ENCODE assay signal across 1 cellular context in the genomic region with DNA sequence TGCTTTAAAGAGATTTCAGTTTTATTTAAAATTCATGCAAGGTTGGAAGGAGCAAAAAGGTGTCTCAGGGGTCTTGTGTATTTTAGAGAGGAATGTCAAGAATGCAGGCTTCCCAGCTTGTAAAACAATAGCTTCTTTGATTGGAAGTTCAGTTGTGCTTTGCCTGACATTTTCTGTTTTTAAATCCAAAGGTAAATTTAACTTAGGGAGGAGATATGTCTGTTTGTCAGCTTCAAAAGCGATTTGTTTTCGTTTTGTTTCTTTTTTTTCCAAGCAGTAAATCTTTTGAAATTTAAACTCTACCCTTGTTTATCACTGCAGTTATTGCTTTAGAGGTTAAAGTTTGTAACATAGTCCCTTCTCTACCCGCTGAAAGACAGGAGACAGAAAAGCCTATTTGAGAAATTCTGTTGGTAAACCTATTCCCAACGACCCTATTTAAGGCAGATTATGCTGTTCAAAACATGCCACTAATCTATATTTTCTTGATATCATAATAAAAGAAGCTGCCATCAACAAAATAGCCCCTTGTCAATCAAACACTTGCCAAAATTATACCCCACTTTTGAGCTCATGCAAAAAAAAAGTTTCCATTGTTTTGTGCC.
TF ChIP-seq lines count a peak whose summit lies in the region.

No MANE protein-coding gene starts in this region.

TF ChIP-seq in HepG2, 621 proteins besides CTCF, POLR2A, EP300 and RAD21 (continued from another document and continues in another):
- peak; percentile 100 for TF ChIP-seq AHDC1 (CRISPR knock-in tag; IDR thresholded peaks at IDR 0.05; ENCODE audit: borderline replicate concordance)
- no peak for TF ChIP-seq SRSF9 (IDR thresholded peaks at IDR 0.05; ENCODE audit: borderline replicate concordance, insufficient read depth, low read depth, low read length, poor library complexity, severe bottlenecking)
- peak; percentile 90 for TF ChIP-seq GFI1 (CRISPR knock-in tag; IDR thresholded peaks at IDR 0.05; ENCODE audit: borderline replicate concordance)
- TF ChIP-seq ZNF343 (CRISPR knock-in tag; IDR thresholded peaks at IDR 0.05): no peak
- TF ChIP-seq AKAP8 (CRISPR knock-in tag; IDR thresholded peaks at IDR 0.05): no peak; the same call in 1 of the 2 replicates
- peak; percentile 43; the same call in 1 of the 2 replicates for TF ChIP-seq ZNF512B (CRISPR knock-in tag; IDR thresholded peaks at IDR 0.05; ENCODE audit: borderline replicate concordance)
- TF ChIP-seq MBD4 (IDR thresholded peaks at IDR 0.05; ENCODE audit: borderline replicate concordance, low read length): peak; percentile 99
- TF ChIP-seq PRMT3 (CRISPR knock-in tag; IDR thresholded peaks at IDR 0.05; ENCODE audit: borderline replicate concordance, low read depth): no peak
- TF ChIP-seq, protein P1, sequence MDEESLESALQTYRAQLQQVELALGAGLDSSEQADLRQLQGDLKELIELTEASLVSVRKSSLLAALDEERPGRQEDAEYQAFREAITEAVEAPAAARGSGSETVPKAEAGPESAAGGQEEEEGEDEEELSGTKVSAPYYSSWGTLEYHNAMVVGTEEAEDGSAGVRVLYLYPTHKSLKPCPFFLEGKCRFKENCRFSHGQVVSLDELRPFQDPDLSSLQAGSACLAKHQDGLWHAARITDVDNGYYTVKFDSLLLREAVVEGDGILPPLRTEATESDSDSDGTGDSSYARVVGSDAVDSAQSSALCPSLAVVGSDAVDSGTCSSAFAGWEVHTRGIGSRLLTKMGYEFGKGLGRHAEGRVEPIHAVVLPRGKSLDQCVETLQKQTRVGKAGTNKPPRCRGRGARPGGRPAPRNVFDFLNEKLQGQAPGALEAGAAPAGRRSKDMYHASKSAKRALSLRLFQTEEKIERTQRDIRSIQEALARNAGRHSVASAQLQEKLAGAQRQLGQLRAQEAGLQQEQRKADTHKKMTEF (CRISPR knock-in tag; IDR thresholded peaks at IDR 0.05): peak; percentile 98
- TF ChIP-seq ZNF572 (CRISPR knock-in tag; IDR thresholded peaks at IDR 0.05): no peak
- TF ChIP-seq, protein P2, sequence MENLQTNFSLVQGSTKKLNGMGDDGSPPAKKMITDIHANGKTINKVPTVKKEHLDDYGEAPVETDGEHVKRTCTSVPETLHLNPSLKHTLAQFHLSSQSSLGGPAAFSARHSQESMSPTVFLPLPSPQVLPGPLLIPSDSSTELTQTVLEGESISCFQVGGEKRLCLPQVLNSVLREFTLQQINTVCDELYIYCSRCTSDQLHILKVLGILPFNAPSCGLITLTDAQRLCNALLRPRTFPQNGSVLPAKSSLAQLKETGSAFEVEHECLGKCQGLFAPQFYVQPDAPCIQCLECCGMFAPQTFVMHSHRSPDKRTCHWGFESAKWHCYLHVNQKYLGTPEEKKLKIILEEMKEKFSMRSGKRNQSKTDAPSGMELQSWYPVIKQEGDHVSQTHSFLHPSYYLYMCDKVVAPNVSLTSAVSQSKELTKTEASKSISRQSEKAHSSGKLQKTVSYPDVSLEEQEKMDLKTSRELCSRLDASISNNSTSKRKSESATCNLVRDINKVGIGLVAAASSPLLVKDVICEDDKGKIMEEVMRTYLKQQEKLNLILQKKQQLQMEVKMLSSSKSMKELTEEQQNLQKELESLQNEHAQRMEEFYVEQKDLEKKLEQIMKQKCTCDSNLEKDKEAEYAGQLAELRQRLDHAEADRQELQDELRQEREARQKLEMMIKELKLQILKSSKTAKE (CRISPR knock-in tag; IDR thresholded peaks at IDR 0.05; ENCODE audit: borderline replicate concordance): peak; percentile 48; the same call in 1 of the 2 replicates
- peak; percentile 97 for TF ChIP-seq ZNF362 (CRISPR knock-in tag; IDR thresholded peaks at IDR 0.05; ENCODE audit: borderline replicate concordance)
- TF ChIP-seq, protein P3, sequence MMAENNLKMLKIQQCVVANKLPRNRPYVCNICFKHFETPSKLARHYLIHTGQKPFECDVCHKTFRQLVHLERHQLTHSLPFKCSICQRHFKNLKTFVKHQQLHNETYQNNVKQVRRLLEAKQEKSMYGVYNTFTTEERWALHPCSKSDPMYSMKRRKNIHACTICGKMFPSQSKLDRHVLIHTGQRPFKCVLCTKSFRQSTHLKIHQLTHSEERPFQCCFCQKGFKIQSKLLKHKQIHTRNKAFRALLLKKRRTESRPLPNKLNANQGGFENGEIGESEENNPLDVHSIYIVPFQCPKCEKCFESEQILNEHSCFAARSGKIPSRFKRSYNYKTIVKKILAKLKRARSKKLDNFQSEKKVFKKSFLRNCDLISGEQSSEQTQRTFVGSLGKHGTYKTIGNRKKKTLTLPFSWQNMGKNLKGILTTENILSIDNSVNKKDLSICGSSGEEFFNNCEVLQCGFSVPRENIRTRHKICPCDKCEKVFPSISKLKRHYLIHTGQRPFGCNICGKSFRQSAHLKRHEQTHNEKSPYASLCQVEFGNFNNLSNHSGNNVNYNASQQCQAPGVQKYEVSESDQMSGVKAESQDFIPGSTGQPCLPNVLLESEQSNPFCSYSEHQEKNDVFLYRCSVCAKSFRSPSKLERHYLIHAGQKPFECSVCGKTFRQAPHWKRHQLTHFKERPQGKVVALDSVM (CRISPR knock-in tag; IDR thresholded peaks at IDR 0.05): 0 out of 2 replicates have a peak, but pooled peaks have one; percentile 15
- TF ChIP-seq ZNF3 (CRISPR knock-in tag; IDR thresholded peaks at IDR 0.05): peak; percentile 27; the same call in 1 of the 2 replicates
- no peak for TF ChIP-seq FIP1L1 (IDR thresholded peaks at IDR 0.05; ENCODE audit: borderline replicate concordance, insufficient read depth, low read depth, low read length)
- TF ChIP-seq, protein P4, sequence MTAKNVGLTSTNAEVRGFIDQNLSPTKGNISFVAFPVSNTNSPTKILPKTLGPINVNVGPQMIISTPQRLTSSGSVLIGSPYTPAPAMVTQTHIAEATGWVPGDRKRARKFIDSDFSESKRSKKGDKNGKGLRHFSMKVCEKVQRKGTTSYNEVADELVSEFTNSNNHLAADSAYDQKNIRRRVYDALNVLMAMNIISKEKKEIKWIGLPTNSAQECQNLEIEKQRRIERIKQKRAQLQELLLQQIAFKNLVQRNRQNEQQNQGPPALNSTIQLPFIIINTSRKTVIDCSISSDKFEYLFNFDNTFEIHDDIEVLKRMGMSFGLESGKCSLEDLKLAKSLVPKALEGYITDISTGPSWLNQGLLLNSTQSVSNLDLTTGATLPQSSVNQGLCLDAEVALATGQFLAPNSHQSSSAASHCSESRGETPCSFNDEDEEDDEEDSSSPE (CRISPR knock-in tag; IDR thresholded peaks at IDR 0.05): peak; percentile 33; the same call in 1 of the 2 replicates
- TF ChIP-seq ZNF83 (CRISPR knock-in tag; IDR thresholded peaks at IDR 0.05; ENCODE audit: borderline replicate concordance): no peak
- no peak for TF ChIP-seq TEAD2 (CRISPR knock-in tag; IDR thresholded peaks at IDR 0.05)
- peak; percentile 52; the same call in 1 of the 2 replicates for TF ChIP-seq GMEB1 (CRISPR knock-in tag; IDR thresholded peaks at IDR 0.05; ENCODE audit: borderline replicate concordance)
- TF ChIP-seq ZNF562 (CRISPR knock-in tag; IDR thresholded peaks at IDR 0.05; ENCODE audit: borderline replicate concordance): no peak
- TF ChIP-seq, protein P5, sequence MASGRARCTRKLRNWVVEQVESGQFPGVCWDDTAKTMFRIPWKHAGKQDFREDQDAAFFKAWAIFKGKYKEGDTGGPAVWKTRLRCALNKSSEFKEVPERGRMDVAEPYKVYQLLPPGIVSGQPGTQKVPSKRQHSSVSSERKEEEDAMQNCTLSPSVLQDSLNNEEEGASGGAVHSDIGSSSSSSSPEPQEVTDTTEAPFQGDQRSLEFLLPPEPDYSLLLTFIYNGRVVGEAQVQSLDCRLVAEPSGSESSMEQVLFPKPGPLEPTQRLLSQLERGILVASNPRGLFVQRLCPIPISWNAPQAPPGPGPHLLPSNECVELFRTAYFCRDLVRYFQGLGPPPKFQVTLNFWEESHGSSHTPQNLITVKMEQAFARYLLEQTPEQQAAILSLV (CRISPR knock-in tag; IDR thresholded peaks at IDR 0.05; ENCODE audit: borderline replicate concordance): no peak
- TF ChIP-seq ZNF460 (CRISPR knock-in tag; IDR thresholded peaks at IDR 0.05; ENCODE audit: borderline replicate concordance): no peak; the same call in 1 of the 2 replicates
